ENCODE assay signal across 20 cellular contexts in genomic region chr6:22298393-22299010, GRCh38. TPM values are rescaled to one million over a fixed set of nuclear protein-coding genes. Genes with fewer than 3 reads are reported as not detected.
DNase-seq lines count a peak whose midpoint lies in the region; ATAC-seq and TF ChIP-seq lines count a peak whose summit lies in the region.
"Had no signal": no experiment of that assay in that cellular context is flagged by ENCODE, and none has a peak within 500 bp of the region (broad histone marks: within the 10 kb centered on the region; RNA-seq: fewer than 3 reads in every experiment).

No MANE protein-coding gene starts in this region.

- TF ChIP-seq POLR2A in breast epithelium (IDR thresholded peaks at IDR 0.05) = no peak

- H3K4me1 ChIP-seq in breast epithelium (no peaks in the 10 kb centered on the region), adipocyte (ENCODE audit: control insufficient read depth, insufficient read depth, low read length) (peaks cover 15% of the 10 kb centered on the region)

- TF ChIP-seq CTCF in MCF 10A (IDR thresholded peaks at IDR 0.05; ENCODE audit: unreplicated experiment) (no peak), breast epithelium (IDR thresholded peaks at IDR 0.05) (no peak), CD14-positive monocyte (IDR thresholded peaks at IDR 0.05) (no peak)

- H3K4me1 Mint-ChIP-seq in MCF 10A (ENCODE audit: insufficient read depth, unreplicated experiment) = peaks cover 14% of the 10 kb centered on the region
- H3K4me1 Mint-ChIP-seq in CD14-positive monocyte = peaks cover 9% of the 10 kb centered on the region

- H3K4me3 Mint-ChIP-seq in MCF 10A (ENCODE audit: unreplicated experiment) = no peak overlapping the region
- no peak overlapping the region for H3K4me3 Mint-ChIP-seq in CD14-positive monocyte

- H3K27me3 ChIP-seq in breast epithelium = no peaks in the 10 kb centered on the region
- no peaks in the 10 kb centered on the region for H3K27me3 ChIP-seq in adipocyte (replicated peaks; ENCODE audit: control insufficient read depth, insufficient read depth, low read length)
- H3K27me3 ChIP-seq: BLaER1 treated with 17β-estradiol and CSF1 and Interleukin-3, amounts not matched to agents 10 nM and 100 nM had no signal

- ATAC-seq in HG03045 (IDR thresholded peaks at IDR 0.05; ENCODE audit: unreplicated experiment) = no peak
- ATAC-seq: GM12878, Panc1, Right ventricle myocardium inferior had no signal

- no peak overlapping the region for H3K27ac Mint-ChIP-seq in MCF 10A (ENCODE audit: low read depth, unreplicated experiment)
- H3K27ac Mint-ChIP-seq in CD14-positive monocyte = no peak overlapping the region

- no peaks in the 10 kb centered on the region for H3K36me3 ChIP-seq in breast epithelium
- no peaks in the 10 kb centered on the region for H3K36me3 ChIP-seq in adipocyte (ENCODE audit: control insufficient read depth, insufficient read depth, low read length, severe bottlenecking)
- H3K36me3 ChIP-seq: BLaER1 treated with 17β-estradiol and CSF1 and Interleukin-3, amounts not matched to agents 10 nM and 100 nM; HAP-1 had no signal

- CTCF ChIA-PET in MCF 10A (lab: Yijun Ruan, JAX) = interaction anchor here (0.7 kb wide), 1 partner anchor 1115 kb away, joined by 3 read pairs; no protein-coding TSS in a partner anchor

- no peaks in the 10 kb centered on the region for H3K36me3 Mint-ChIP-seq in MCF 10A (ENCODE audit: insufficient read depth, unreplicated experiment)
- H3K36me3 Mint-ChIP-seq in CD14-positive monocyte = no peaks in the 10 kb centered on the region

- no peaks in the 10 kb centered on the region for H3K9me3 ChIP-seq in breast epithelium
- no peaks in the 10 kb centered on the region for H3K9me3 ChIP-seq in adipocyte (ENCODE audit: control insufficient read depth, low read length)
- H3K9me3 ChIP-seq: HAP-1 had no signal

- peak; percentile 6 for DNase-seq in MCF 10A (ENCODE audit: unreplicated experiment)
- DNase-seq in breast epithelium (ENCODE audit: low spot score in 2 of 2) = no peak
- DNase-seq in adipocyte (ENCODE audit: low read depth) = peak; percentile 50
- peak; percentile 51 for DNase-seq in iris pigment epithelial cell (ENCODE audit: low read depth)
- DNase-seq in foreskin melanocyte = no peak
- no peak for DNase-seq in CD14-positive monocyte (ENCODE audit: low spot score)
- DNase-seq in substantia nigra (lab: John Stamatoyannopoulos, UW) = no peak
- DNase-seq: 8988T, DMS79 treated with DMSO at 0.1 percent for 48 hours, GDM1, KG1, NCI-H1092 treated with DMSO at 0.1 percent for 48 hours, NCI-H187 treated with DMSO at 0.1 percent for 48 hours, NCI-H510A treated with DMSO at 0.1 percent for 48 hours had no signal

- no peak overlapping the region for H3K9ac ChIP-seq in adipocyte (ENCODE audit: low read length)
- H3K9ac ChIP-seq: BLaER1 treated with 17β-estradiol and CSF1 and Interleukin-3, amounts not matched to agents 10 nM and 100 nM had no signal

- no TSS peak for BruUV-seq in MCF 10A (replicated peaks; lab: Mats Ljungman, UMichigan)

- POLR2A ChIA-PET in MCF 10A (lab: Yijun Ruan, JAX) = no interaction called here

- H3K4me3 ChIP-seq in breast epithelium (no peak overlapping the region), adipocyte (ENCODE audit: low read length) (no peak overlapping the region)
- H3K4me3 ChIP-seq: BLaER1 treated with 17β-estradiol and CSF1 and Interleukin-3, amounts not matched to agents 10 nM and 100 nM; GM12878; HAP-1 had no signal

- H3K27me3 Mint-ChIP-seq in MCF 10A (ENCODE audit: insufficient read depth, unreplicated experiment) = no peaks in the 10 kb centered on the region
- H3K27me3 Mint-ChIP-seq in CD14-positive monocyte (ENCODE audit: low read depth in 3 of 3) = no peaks in the 10 kb centered on the region

- H3K9me3 Mint-ChIP-seq in MCF 10A (ENCODE audit: unreplicated experiment) (no peaks in the 10 kb centered on the region), CD14-positive monocyte (peaks cover 0 to 5% (median 2%) of the 10 kb centered on the region in 7 donors)

- intact Hi-C loops in MCF 10A (cut with micrococcal nuclease) (no loop called here), breast epithelium (cut with DNase I; ENCODE audit: low total_unique reads) (no loop called here), CD14-positive monocyte (cut with micrococcal nuclease) (no loop called here)

- H3K27ac ChIP-seq in breast epithelium (no peak overlapping the region), substantia nigra (ENCODE audit: low read depth, low read length, poor library complexity, severe bottlenecking) (no peak overlapping the region)
- H3K27ac ChIP-seq: BLaER1 treated with 17β-estradiol and CSF1 and Interleukin-3, amounts not matched to agents 10 nM and 100 nM had no signal

RNA-seq across cellular contexts. Expression of gene PRL, which starts 1.7 kb away (rescaled TPM):
- total RNA-seq in MCF 10A (2022) = not detected in 2 replicates
- under 1 TPM in 1 of 3 donors, not detected in 2; 0.29 TPM for total RNA-seq in breast epithelium
- polyA plus RNA-seq in CD14-positive monocyte = under 1 TPM in 1 of 2 donors, not detected in 1; 0.42 TPM
- total RNA-seq: Right ventricle myocardium inferior had no signal

Comparison
In these comparisons a context has a peak if more than half of its experiments do, and no peak if none do; other contexts are left out.
1. DNase-seq: peak in MCF 10A (single experiment), adipocyte (single experiment) and iris pigment epithelial cell (single experiment); none in breast epithelium (0 of 2), foreskin melanocyte (single experiment), CD14-positive monocyte (single experiment) and substantia nigra (0 of 49).